Comparison of ENCODE assay signal across 16 cellular contexts in genomic region chr4:36921474-36922220, GRCh38.
A peak's percentile ranks its signal among the peaks of the same experiment; 100 is the strongest.
DNase-seq lines count a peak whose midpoint lies in the region; ATAC-seq and TF ChIP-seq lines count a peak whose summit lies in the region.
"Had no signal": no experiment of that assay in that cellular context is flagged by ENCODE, and none has a peak within 500 bp of the region (broad histone marks: within the 10 kb centered on the region; RNA-seq: fewer than 3 reads in every experiment).

No MANE protein-coding gene starts in this region.

- BruUV-seq in PC-3 (replicated peaks; lab: Mats Ljungman, UMichigan): no TSS peak

- no peak for TF ChIP-seq CTCF in PC-3 (conservative IDR thresholded peaks at IDR 0.05; ENCODE audit: low read depth, low read length)
- no peak for TF ChIP-seq CTCF in RWPE2 (IDR thresholded peaks at IDR 0.05; ENCODE audit: poor library complexity, severe bottlenecking)
- TF ChIP-seq CTCF in choroid plexus epithelial cell (conservative IDR thresholded peaks at IDR 0.05; ENCODE audit: low read depth, low read length): no peak
- no peak for TF ChIP-seq CTCF in natural killer cell (IDR thresholded peaks at IDR 0.05)

- no peak overlapping the region for H3K14ac ChIP-seq in mesenchymal stem cell (ENCODE audit: low read length in 2 of 2)

- H3K4me3 ChIP-seq in PC-3 (ENCODE audit: low read length): no peak overlapping the region
- no peak overlapping the region for H3K4me3 ChIP-seq in RWPE2 (ENCODE audit: severe bottlenecking)
- no peak overlapping the region for H3K4me3 ChIP-seq in choroid plexus epithelial cell (ENCODE audit: low read depth, low read length)
- no peak overlapping the region for H3K4me3 ChIP-seq in mesenchymal stem cell (ENCODE audit: insufficient read depth in 1 of 2, low read depth in 1 of 2, low read length in 2 of 2)
- H3K4me3 ChIP-seq: A549, GM12878, GM23248 had no signal

- H4K8ac ChIP-seq in mesenchymal stem cell (ENCODE audit: low read length): no peak overlapping the region

- no peak overlapping the region for H3K4me3 Mint-ChIP-seq in natural killer cell
- H3K4me3 Mint-ChIP-seq: CD4-positive, alpha-beta memory T cell had no signal

- no peaks in the 10 kb centered on the region for H3K4me1 Mint-ChIP-seq in natural killer cell
- H3K4me1 Mint-ChIP-seq: CD4-positive, alpha-beta memory T cell had no signal

- H2BK120ac ChIP-seq in mesenchymal stem cell (ENCODE audit: low read depth, low read length): no peak overlapping the region

- no peaks in the 10 kb centered on the region for H3K36me3 ChIP-seq in PC-3 (ENCODE audit: low read depth, low read length)
- no peaks in the 10 kb centered on the region for H3K36me3 ChIP-seq in RWPE2 (ENCODE audit: low read depth)
- H3K36me3 ChIP-seq in mesenchymal stem cell (ENCODE audit: control insufficient read depth in 1 of 2, insufficient read depth in 2 of 2, low read depth in 1 of 2, low read length in 2 of 2): no peaks in the 10 kb centered on the region
- H3K36me3 ChIP-seq: BE2C had no signal

- H3K9ac ChIP-seq in PC-3 (ENCODE audit: low read length): no peak overlapping the region
- no peak overlapping the region for H3K9ac ChIP-seq in mesenchymal stem cell (ENCODE audit: low read length)
- H3K9ac ChIP-seq: GM23248 had no signal

- H2BK5ac ChIP-seq in mesenchymal stem cell (ENCODE audit: low read depth, low read length, poor library complexity, severe bottlenecking): no peak overlapping the region

- H3K27ac Mint-ChIP-seq in natural killer cell: no peak overlapping the region
- H3K27ac Mint-ChIP-seq: CD4-positive, alpha-beta memory T cell had no signal

- H3K4me2 ChIP-seq in PC-3 (ENCODE audit: low read length): peak overlapping the region; percentile 7; the same call in 1 of the 2 replicates
- H3K4me2 ChIP-seq in mesenchymal stem cell (ENCODE audit: low read length, poor library complexity, severe bottlenecking): no peak overlapping the region
- H3K4me2 ChIP-seq: A549 had no signal

- no peaks in the 10 kb centered on the region for H3K27me3 ChIP-seq in PC-3 (ENCODE audit: low read length)
- no peaks in the 10 kb centered on the region for H3K27me3 ChIP-seq in RWPE2 (ENCODE audit: insufficient read depth, poor library complexity, severe bottlenecking)
- no peaks in the 10 kb centered on the region for H3K27me3 ChIP-seq in mesenchymal stem cell (ENCODE audit: control insufficient read depth in 1 of 2, insufficient read depth in 1 of 2, low read length in 2 of 2)
- H3K27me3 ChIP-seq: BE2C had no signal

- H3K4ac ChIP-seq in mesenchymal stem cell (ENCODE audit: low read depth in 1 of 2, low read length in 2 of 2): no peak overlapping the region

- H3K9me3 ChIP-seq in PC-3 (ENCODE audit: low read length) (no peaks in the 10 kb centered on the region), RWPE2 (ENCODE audit: severe bottlenecking) (no peaks in the 10 kb centered on the region), mesenchymal stem cell (ENCODE audit: control insufficient read depth, low read length) (no peaks in the 10 kb centered on the region)
- H3K9me3 ChIP-seq: A549, BE2C had no signal

- H3F3A ChIP-seq in PC-3 (ENCODE audit: low read length, unreplicated experiment): no peaks in the 10 kb centered on the region

- H2AK5ac ChIP-seq in mesenchymal stem cell (ENCODE audit: low read length, severe bottlenecking): no peak overlapping the region

- POLR2A ChIA-PET in PC-3 (lab: Charles Lee; ENCODE audit: unreplicated experiment): no interaction called here

- H3K27me3 Mint-ChIP-seq in natural killer cell (ENCODE audit: low read depth in 2 of 2): no peaks in the 10 kb centered on the region
- H3K27me3 Mint-ChIP-seq: CD4-positive, alpha-beta memory T cell had no signal

- H4K20me1 ChIP-seq in PC-3 (ENCODE audit: low read length): no peaks in the 10 kb centered on the region

- H3K18ac ChIP-seq in mesenchymal stem cell (ENCODE audit: low read depth in 1 of 2, low read length in 2 of 2): no peak overlapping the region

- peaks cover 7 to 10% of the 10 kb centered on the region in 2 donors for H3K9me3 Mint-ChIP-seq in natural killer cell

- no peaks in the 10 kb centered on the region for H3K79me1 ChIP-seq in mesenchymal stem cell (replicated peaks; ENCODE audit: low read length, poor library complexity, severe bottlenecking)

- H2BK15ac ChIP-seq in mesenchymal stem cell (ENCODE audit: low read depth, poor library complexity, severe bottlenecking): no peak overlapping the region

- H3K9me2 ChIP-seq in PC-3 (replicated peaks; ENCODE audit: low read length): no peaks in the 10 kb centered on the region

- DNase-seq in PC-3 (peak; percentile 60), RWPE2 (ENCODE audit: low spot score) (no peak), choroid plexus epithelial cell (ENCODE audit: low read depth) (peak; percentile 2), mesenchymal stem cell (peak; percentile 2), natural killer cell (no peak), NCI-H2171 treated with DMSO at 0.1 percent for 48 hours (lab: John Stamatoyannopoulos, UW) (no peak)
- no peak for DNase-seq in stimulated activated naive CD4-positive, alpha-beta T cell treated with Interleukin-2 at 50 U/mL for 16 hours (lab: John Stamatoyannopoulos, UW)
- DNase-seq: BE2C; CD4-positive, alpha-beta memory T cell; DMS79; GM23248 had no signal

- H2AFZ ChIP-seq in PC-3 (ENCODE audit: low read length): no peak overlapping the region
- no peak overlapping the region for H2AFZ ChIP-seq in mesenchymal stem cell (ENCODE audit: low read depth, low read length)
- H2AFZ ChIP-seq: GM23248 had no signal

- no peaks in the 10 kb centered on the region for H3K79me2 ChIP-seq in PC-3 (ENCODE audit: low read length)

- CTCF ChIA-PET in PC-3 (lab: Charles Lee): no interaction called here

- H2BK12ac ChIP-seq in mesenchymal stem cell (ENCODE audit: low read length in 2 of 2): no peak overlapping the region

- H3K4me1 ChIP-seq in PC-3 (ENCODE audit: insufficient read depth, low read length) (peaks cover 9% of the 10 kb centered on the region), RWPE2 (ENCODE audit: insufficient read depth, poor library complexity, severe bottlenecking) (peaks cover 12% of the 10 kb centered on the region), mesenchymal stem cell (ENCODE audit: control insufficient read depth, insufficient read depth, low read depth, low read length) (no peaks in the 10 kb centered on the region)
- H3K4me1 ChIP-seq: A549, BE2C had no signal

- no peak overlapping the region for H3K27ac ChIP-seq in PC-3 (ENCODE audit: low read length)
- H3K27ac ChIP-seq in RWPE2 (ENCODE audit: poor library complexity, severe bottlenecking): peak overlapping the region; percentile 24
- H3K27ac ChIP-seq in mesenchymal stem cell (ENCODE audit: low read length, poor library complexity, severe bottlenecking): no peak overlapping the region
- H3K27ac ChIP-seq: A549, C4-2B, GM23248, HL-60 had no signal

- H3K23ac ChIP-seq in mesenchymal stem cell (ENCODE audit: low read length in 2 of 2): no peak overlapping the region

- no peak overlapping the region for H4K91ac ChIP-seq in mesenchymal stem cell (ENCODE audit: low read length)

- ATAC-seq in PC-3: no peak
- ATAC-seq in RWPE2 (ENCODE audit: low read depth): peak; percentile 86
- no peak for ATAC-seq in natural killer cell
- ATAC-seq: A549, GM12878, HCT116 had no signal

- intact Hi-C loops in PC-3 (cut with micrococcal nuclease) (no loop called here), natural killer cell (cut with micrococcal nuclease) (no loop called here)

- H3K36me3 Mint-ChIP-seq in natural killer cell: no peaks in the 10 kb centered on the region
- H3K36me3 Mint-ChIP-seq: CD4-positive, alpha-beta memory T cell had no signal

Comparison
In these comparisons a context has a peak if more than half of its experiments do, and no peak if none do; other contexts are left out.
1. DNase-seq: peak in PC-3 (single experiment), choroid plexus epithelial cell (single experiment) and mesenchymal stem cell (single experiment); none in RWPE2 (single experiment), stimulated activated naive CD4-positive, alpha-beta T cell treated with Interleukin-2 at 50 U/mL for 16 hours (single experiment), natural killer cell (single experiment) and NCI-H2171 treated with DMSO at 0.1 percent for 48 hours (single experiment).